In the genomic region with DNA sequence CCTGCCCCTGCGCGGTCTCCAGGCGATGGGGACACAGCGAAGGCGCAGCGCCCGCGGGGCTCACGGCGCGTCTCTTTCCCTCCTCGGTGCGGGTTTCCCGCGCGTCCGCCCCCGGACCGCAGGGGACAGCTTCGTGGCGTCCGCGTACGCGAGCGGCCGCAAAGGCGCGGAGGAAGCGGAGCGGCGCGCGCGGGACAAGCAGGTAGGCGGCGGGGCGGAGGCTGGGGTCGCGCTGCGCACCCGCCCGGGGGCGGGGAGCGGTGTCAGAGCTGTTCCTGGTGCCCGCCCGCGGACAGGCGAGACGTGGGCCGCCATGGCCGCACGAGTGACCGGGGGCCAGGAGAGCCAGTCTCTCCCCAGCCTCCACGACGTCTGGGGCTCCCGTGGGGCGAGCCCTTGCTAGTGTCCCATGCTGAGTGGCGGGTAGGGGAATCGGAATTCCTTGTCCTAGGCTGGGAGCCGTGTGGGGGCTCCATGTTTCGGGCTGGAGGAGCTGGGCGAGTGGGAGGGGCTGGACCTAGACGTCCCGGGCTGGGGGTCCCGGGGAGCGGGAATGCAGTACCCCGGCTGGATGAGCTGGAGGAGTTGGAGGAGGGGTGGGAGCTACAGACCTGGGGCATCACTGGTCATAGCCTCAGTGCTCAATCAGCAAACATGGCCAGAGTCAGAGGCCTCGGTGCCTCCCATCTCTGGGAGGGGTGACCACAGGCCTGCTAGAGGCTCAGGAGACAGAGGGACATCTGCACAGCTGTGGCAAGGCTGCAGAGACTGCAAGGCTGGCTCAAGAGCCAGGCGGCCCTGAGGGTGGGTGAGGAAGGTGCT, we compare ENCODE assay signal across 8 cellular contexts. TPM values are rescaled to one million over a fixed set of nuclear protein-coding genes. Genes with fewer than 3 reads are reported as not detected.
DNase-seq lines count a peak whose midpoint lies in the region; ATAC-seq and TF ChIP-seq lines count a peak whose summit lies in the region.
"Had no signal": no experiment of that assay in that cellular context is flagged by ENCODE, and none has a peak within 500 bp of the region (broad histone marks: within the 10 kb centered on the region; RNA-seq: fewer than 3 reads in every experiment).

No MANE protein-coding gene starts in this region.

- H3K23me2 ChIP-seq in H9 (ENCODE audit: insufficient read length, low read depth, low read length, poor library complexity, severe bottlenecking), result peaks cover 8% of the 10 kb centered on the region

- H3K23ac ChIP-seq in H9 (ENCODE audit: insufficient read length, low read depth, low read length), result no peak overlapping the region

- intact Hi-C loops in left ventricle myocardium superior (cut with micrococcal nuclease) (no loop called here), prostate gland (cut with DNase I) (loop anchor here (5.0 kb wide), 1 partner anchor 128 kb away; no protein-coding TSS in a partner anchor)

- TF ChIP-seq POLR2A in prostate gland (IDR thresholded peaks at IDR 0.05), result no peak

- H3K56ac ChIP-seq in H9 (ENCODE audit: insufficient read length, low read depth, low read length), result no peak overlapping the region

- no peaks in the 10 kb centered on the region for H3K79me2 ChIP-seq in H9 (ENCODE audit: insufficient read depth, low read length)

- H2BK12ac ChIP-seq in H9 (ENCODE audit: insufficient read length, low read depth, low read length), result no peak overlapping the region

- H3K4me3 Mint-ChIP-seq in H9 (peak overlapping the region; percentile 54 to 79), T-helper 17 cell (peak overlapping the region; percentile 60)

- H2BK15ac ChIP-seq in H9 (ENCODE audit: low read depth, low read length), result no peak overlapping the region

- no peak overlapping the region for H2BK20ac ChIP-seq in H9 (ENCODE audit: low read depth, low read length, poor library complexity, severe bottlenecking)

- H3K27ac Mint-ChIP-seq in H9 (no peak overlapping the region), T-helper 17 cell (no peak overlapping the region)

- H4K5ac ChIP-seq in H9 (ENCODE audit: insufficient read length, low read depth, low read length), result no peak overlapping the region

- no peak overlapping the region for H4K91ac ChIP-seq in H9 (ENCODE audit: insufficient read length, low read depth, low read length)

- no peak for DNase-seq in H9
- DNase-seq in T-helper 17 cell, result peak in 1 of 3 donors; percentile 5
- peak; percentile 32 for DNase-seq in left ventricle myocardium superior
- DNase-seq in prostate gland (ENCODE audit: low spot score), result no peak
- no peak for DNase-seq in SHP77 (lab: John Stamatoyannopoulos, UW)
- DNase-seq: brain microvascular endothelial cell had no signal

- peaks cover 15% of the 10 kb centered on the region; the same call in 1 of the 2 replicates for H3K27me3 ChIP-seq in H9 (ENCODE audit: insufficient read depth, low read length)
- no peaks in the 10 kb centered on the region for H3K27me3 ChIP-seq in prostate gland (replicated peaks; ENCODE audit: insufficient read depth)

- H4K20me1 ChIP-seq in H9 (ENCODE audit: control insufficient read depth, insufficient read depth, insufficient read length), result no peaks in the 10 kb centered on the region

- no peak overlapping the region for H2BK5ac ChIP-seq in H9 (ENCODE audit: insufficient read length, low read length)

- no peak overlapping the region for H3K4ac ChIP-seq in H9 (ENCODE audit: low read depth, low read length)

- no peaks in the 10 kb centered on the region for H3K36me3 ChIP-seq in prostate gland
- H3K36me3 ChIP-seq: brain microvascular endothelial cell had no signal

- peak overlapping the region; percentile 19 for H3K4me2 ChIP-seq in H9 (ENCODE audit: insufficient read depth, insufficient read length, low read length)

- H3K27ac ChIP-seq in H9 (ENCODE audit: insufficient read length, low read depth, low read length) (no peak overlapping the region), prostate gland (no peak overlapping the region)
- H3K27ac ChIP-seq: brain microvascular endothelial cell had no signal

- H3K4me3 ChIP-seq in prostate gland, result peak overlapping the region; percentile 39 to 47

- H3K4me1 ChIP-seq in H9 (ENCODE audit: insufficient read depth, low read length) (no peaks in the 10 kb centered on the region), prostate gland (replicated peaks) (peaks cover 9% of the 10 kb centered on the region)

- no peak overlapping the region for H4K8ac ChIP-seq in H9 (replicated peaks; ENCODE audit: insufficient read length, low read depth, low read length)

- no peak overlapping the region for H2AK5ac ChIP-seq in H9 (ENCODE audit: insufficient read length, low read length)

- H3T11ph ChIP-seq in H9 (ENCODE audit: low read length), result no peak overlapping the region

- H2AFZ ChIP-seq in H9 (ENCODE audit: low read length), result no peak overlapping the region

- WGBS in H9 (ENCODE audit: extremely low coverage, insufficient read length, low lambda C conversion rate), result no CpG with 5 or more reads among the region's 70 CpGs
- 9% methylated on average over 62 of the region's 70 CpGs for WGBS in prostate gland

- no peak overlapping the region for H3K9ac ChIP-seq in H9 (ENCODE audit: extremely low read depth, insufficient read length, low read length)

- H3K36me3 Mint-ChIP-seq in H9 (ENCODE audit: insufficient read depth in 1 of 3, low read depth in 3 of 3) (no peaks in the 10 kb centered on the region; a peak in 1 of 7 replicates), T-helper 17 cell (ENCODE audit: low read depth) (peaks cover 2% of the 10 kb centered on the region)

- ATAC-seq in T-helper 17 cell (no peak), left ventricle myocardium superior (no peak), GM18858 (IDR thresholded peaks at IDR 0.05; ENCODE audit: unreplicated experiment) (no peak), GM21390 (IDR thresholded peaks at IDR 0.05; ENCODE audit: unreplicated experiment) (no peak)

- no peak overlapping the region for H3K18ac ChIP-seq in H9 (ENCODE audit: insufficient read length, low read depth, low read length)

- no peaks in the 10 kb centered on the region for H3K79me1 ChIP-seq in H9 (ENCODE audit: insufficient read depth, low read depth, low read length, poor library complexity, severe bottlenecking)

- H2BK120ac ChIP-seq in H9 (ENCODE audit: low read depth, low read length, poor library complexity, severe bottlenecking), result no peak overlapping the region

- H3K4me1 Mint-ChIP-seq in H9, result peaks cover 31 to 34% of the 10 kb centered on the region in 2 experiments
- H3K4me1 Mint-ChIP-seq in T-helper 17 cell, result peaks cover 13% of the 10 kb centered on the region

- no peaks in the 10 kb centered on the region for H3K9me3 Mint-ChIP-seq in H9

- no peak overlapping the region for H3K14ac ChIP-seq in H9 (ENCODE audit: insufficient read depth, low read length)

- H3K27me3 Mint-ChIP-seq in H9 (ENCODE audit: low read depth), result peaks cover 55% of the 10 kb centered on the region
- H3K27me3 Mint-ChIP-seq in T-helper 17 cell, result peaks cover 51% of the 10 kb centered on the region

- no peak for TF ChIP-seq CTCF in H9 (conservative IDR thresholded peaks at IDR 0.05)
- no peak for TF ChIP-seq CTCF in prostate gland (IDR thresholded peaks at IDR 0.05)

- no peaks in the 10 kb centered on the region for H3K9me3 ChIP-seq in H9 (ENCODE audit: control insufficient read depth, low read depth, low read length)
- no peaks in the 10 kb centered on the region for H3K9me3 ChIP-seq in T-helper 17 cell (ENCODE audit: control insufficient read depth, low read length, poor library complexity, severe bottlenecking)
- H3K9me3 ChIP-seq in prostate gland, result no peaks in the 10 kb centered on the region

RNA-seq across cellular contexts. Expression of gene NKD2, which starts 1.0 kb away (rescaled TPM):
- total RNA-seq in H9 (2021) (7.3 and 7.7 TPM in 2 replicates), T-helper 17 cell (not detected), left ventricle myocardium superior (3.4 TPM), prostate gland (10 to 100 TPM in 1 of 2 donors, 1 to 10 TPM in 1; 2.9 to 22.1 TPM)
